Comparison of ENCODE assay signal across 8 cellular contexts in genomic region chr5:143824851-143825720, GRCh38. TPM values are rescaled to one million over a fixed set of nuclear protein-coding genes. Genes with fewer than 3 reads are reported as not detected.
DNase-seq lines count a peak whose midpoint lies in the region; ATAC-seq and TF ChIP-seq lines count a peak whose summit lies in the region.

No MANE protein-coding gene starts in this region.

- no peak overlapping the region for H2BK5ac ChIP-seq in trophoblast cell (ENCODE audit: low read depth, low read length, poor library complexity)

- DNase-seq in GDM1 (lab: John Stamatoyannopoulos, UW) (peak; percentile 49), H4 (ENCODE audit: low spot score) (peak; percentile 66), SJCRH30 (peak; percentile 72 to 87), glomerular visceral epithelial cell (ENCODE audit: extremely low spot score) (peak; percentile 83), trophoblast cell (peak; percentile 66 to 90), upper lobe of left lung (peak in 1 of 2 donors; percentile 85)
- DNase-seq in activated naive CD4-positive, alpha-beta T cell (lab: John Stamatoyannopoulos, UW), result peak; percentile 59 to 79 (median 77)

- H3K9ac ChIP-seq in Loucy (ENCODE audit: low read depth, low read length, poor library complexity, severe bottlenecking), result no peak overlapping the region
- no peak overlapping the region for H3K9ac ChIP-seq in trophoblast cell (ENCODE audit: low read length)

- no peaks in the 10 kb centered on the region for H3K79me1 ChIP-seq in trophoblast cell (ENCODE audit: low read length)

- peaks cover 10% of the 10 kb centered on the region for H3K4me1 ChIP-seq in Loucy (ENCODE audit: insufficient read depth, low read length, poor library complexity, severe bottlenecking)
- no peaks in the 10 kb centered on the region for H3K4me1 ChIP-seq in SJCRH30
- no peaks in the 10 kb centered on the region for H3K4me1 ChIP-seq in trophoblast cell (ENCODE audit: control insufficient read depth in 1 of 2, insufficient read depth in 2 of 2, low read length in 2 of 2)
- H3K4me1 ChIP-seq in upper lobe of left lung, result peaks cover 3 to 14% (median 7%) of the 10 kb centered on the region in 4 donors

- no peak overlapping the region for H2BK12ac ChIP-seq in trophoblast cell (ENCODE audit: low read length)

- no peak overlapping the region for H2AFZ ChIP-seq in Loucy (ENCODE audit: low read length)
- H2AFZ ChIP-seq in trophoblast cell (ENCODE audit: insufficient read depth, low read length, poor library complexity), result no peak overlapping the region

- H3K27me3 ChIP-seq in Loucy (ENCODE audit: insufficient read depth, low read length, poor library complexity, severe bottlenecking) (no peaks in the 10 kb centered on the region), SJCRH30 (no peaks in the 10 kb centered on the region), trophoblast cell (ENCODE audit: insufficient read depth, low read length) (no peaks in the 10 kb centered on the region), upper lobe of left lung (no peaks in the 10 kb centered on the region)

- WGBS in trophoblast cell (ENCODE audit: extremely low coverage, insufficient coverage, insufficient read length), result no CpG with 5 or more reads among the region's 8 CpGs
- WGBS in upper lobe of left lung, 2 donors, result 38 to 53% methylated on average over 8 of the region's 8 CpGs

- H4K91ac ChIP-seq in trophoblast cell (ENCODE audit: low read depth, low read length), result no peak overlapping the region

- H3K9me3 ChIP-seq in Loucy (ENCODE audit: insufficient read depth, low read depth, low read length) (no peaks in the 10 kb centered on the region), SJCRH30 (replicated peaks) (no peaks in the 10 kb centered on the region), trophoblast cell (ENCODE audit: insufficient read depth, low read depth, low read length) (no peaks in the 10 kb centered on the region), upper lobe of left lung (no peaks in the 10 kb centered on the region)

- H3K4me2 ChIP-seq in Loucy (ENCODE audit: low read depth, low read length, poor library complexity, severe bottlenecking) (no peak overlapping the region), trophoblast cell (ENCODE audit: low read length) (no peak overlapping the region)

- no peaks in the 10 kb centered on the region for H3K9me2 ChIP-seq in Loucy (replicated peaks; ENCODE audit: low read depth, low read length)

- H3K4me3 ChIP-seq in Loucy (ENCODE audit: low read length, poor library complexity, severe bottlenecking) (no peak overlapping the region), SJCRH30 (no peak overlapping the region), trophoblast cell (ENCODE audit: low read depth, low read length) (no peak overlapping the region), upper lobe of left lung (no peak overlapping the region)

- H4K12ac ChIP-seq in trophoblast cell (ENCODE audit: low read depth, low read length), result no peak overlapping the region

- ATAC-seq in upper lobe of left lung (ENCODE audit: low FRiP score in 2 of 2), result peak; percentile 92 to 94

- no peaks in the 10 kb centered on the region for H4K20me1 ChIP-seq in Loucy (ENCODE audit: insufficient read depth, low read length, poor library complexity, severe bottlenecking)

- H3K27ac ChIP-seq in SJCRH30 (no peak overlapping the region), trophoblast cell (ENCODE audit: low read depth, low read length) (no peak overlapping the region), upper lobe of left lung (no peak overlapping the region)

- H2BK120ac ChIP-seq in trophoblast cell (ENCODE audit: insufficient read depth, low read length, poor library complexity), result no peak overlapping the region

- no peaks in the 10 kb centered on the region for H3K36me3 ChIP-seq in Loucy (ENCODE audit: insufficient read depth, low read length)
- no peaks in the 10 kb centered on the region for H3K36me3 ChIP-seq in SJCRH30
- H3K36me3 ChIP-seq in trophoblast cell (ENCODE audit: control insufficient read depth in 1 of 2, insufficient read depth in 2 of 2, low read length in 2 of 2), result no peaks in the 10 kb centered on the region
- H3K36me3 ChIP-seq in upper lobe of left lung, result no peaks in the 10 kb centered on the region

- H3K79me2 ChIP-seq in Loucy (ENCODE audit: insufficient read depth, low read length), result no peaks in the 10 kb centered on the region
- H3K79me2 ChIP-seq in trophoblast cell (ENCODE audit: control insufficient read depth, insufficient read depth, low read length, poor library complexity), result no peaks in the 10 kb centered on the region

- no peak overlapping the region for H3K23ac ChIP-seq in trophoblast cell (ENCODE audit: low read length)

- TF ChIP-seq POLR2A in upper lobe of left lung (IDR thresholded peaks at IDR 0.05), result no peak

- TF ChIP-seq EP300 in upper lobe of left lung (IDR thresholded peaks at IDR 0.05), result no peak

- H2AK5ac ChIP-seq in trophoblast cell (ENCODE audit: low read length), result no peak overlapping the region

- TF ChIP-seq CTCF in Loucy (conservative IDR thresholded peaks at IDR 0.05; ENCODE audit: low read length), result peak; percentile 97
- TF ChIP-seq CTCF in upper lobe of left lung (IDR thresholded peaks at IDR 0.05), result peak; percentile 84 to 92 (median 91)

- no peak overlapping the region for H3K18ac ChIP-seq in trophoblast cell (ENCODE audit: low read length)

- H3F3A ChIP-seq in Loucy (ENCODE audit: low read depth), result no peaks in the 10 kb centered on the region

- H4K8ac ChIP-seq in trophoblast cell (ENCODE audit: low read depth, low read length), result no peak overlapping the region

- H3K4ac ChIP-seq in trophoblast cell (ENCODE audit: low read depth, low read length), result no peak overlapping the region

- no peak overlapping the region for H3K14ac ChIP-seq in trophoblast cell (ENCODE audit: low read length)

RNA-seq across cellular contexts. Expression of gene HMHB1, which starts 13.1 kb away (rescaled TPM):
- total RNA-seq in H4 (2014; rRNA removed; shearing (Covaris generic)), result not detected in 2 replicates
- total RNA-seq in SJCRH30 (2014; rRNA removed; shearing (Covaris generic)), result not detected in 2 replicates
- polyA plus RNA-seq in trophoblast cell (2013), result not detected in 2 replicates
- total RNA-seq in upper lobe of left lung, result not detected
